ENCODE assay signal across 13 cellular contexts in the genomic region with DNA sequence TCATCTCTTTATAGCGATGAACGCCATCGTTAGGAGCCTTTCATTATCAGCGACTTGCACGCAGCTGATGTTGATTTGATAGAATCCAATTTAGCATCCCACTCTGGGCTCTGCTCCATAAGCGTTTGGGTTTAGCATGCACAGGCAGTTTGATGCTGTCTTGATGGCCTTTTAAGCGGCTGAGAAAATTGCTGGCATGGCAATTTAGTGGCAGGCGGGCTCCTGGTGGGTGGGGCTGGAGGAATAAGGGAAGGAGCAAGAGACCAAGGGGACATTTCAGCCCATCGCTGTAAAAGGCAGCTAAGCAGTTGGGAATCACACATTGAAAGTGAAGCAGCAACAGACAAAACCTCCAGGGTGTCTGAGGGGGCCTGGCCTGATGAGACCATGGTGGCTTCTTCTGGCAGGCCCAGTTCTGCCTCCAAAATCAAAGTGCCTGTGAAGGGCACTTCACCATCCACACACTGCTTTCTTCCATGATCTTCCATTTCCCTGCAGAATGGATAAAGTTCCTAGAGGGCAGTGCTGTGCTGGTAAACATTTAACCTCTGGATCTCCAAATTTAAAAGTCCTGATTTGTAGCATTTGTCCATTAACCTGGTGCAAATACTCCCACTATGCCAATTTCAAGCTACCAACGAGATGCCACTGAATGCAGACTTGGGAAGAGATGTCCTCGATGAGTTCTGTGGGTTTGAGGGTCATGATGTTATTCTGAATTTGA.
"Had no signal": no experiment of that assay in that cellular context is flagged by ENCODE, and none has a peak within 500 bp of the region (broad histone marks: within the 10 kb centered on the region; RNA-seq: fewer than 3 reads in every experiment).

No MANE protein-coding gene starts in this region.

- H3K4me1 ChIP-seq: breast epithelium, stomach had no signal

- DNase-seq: activated CD4-positive, alpha-beta T cell treated with anti-CD3 and anti-CD28 coated beads for 1 hour; activated CD4-positive, alpha-beta T cell treated with anti-CD3 and anti-CD28 coated beads, Interleukin-2, amount 50 U/mL, for 48 hours; activated effector memory CD4-positive, alpha-beta T cell treated with anti-CD3 and anti-CD28 coated beads, Interleukin-2, amount 50 U/mL, for 16 hours; activated T-cell treated with anti-CD3 and anti-CD28 coated beads, Interleukin-2, amount 50 U/mL, for 4 hours; hippocampal formation; retina; stimulated activated CD4-positive, alpha-beta T cell treated with anti-CD3 and anti-CD28 coated beads, Interleukin-15, amount 100 ng/mL, for 24 hours; stimulated activated CD4-positive, alpha-beta T cell treated with anti-CD3 and anti-CD28 coated beads, Interleukin-4, amount 100 ng/mL, for 4 hours; stomach; T-helper 9 cell had no signal

- H3K9me3 ChIP-seq: stomach, thoracic aorta had no signal

- H3K27ac ChIP-seq: breast epithelium, stomach, thoracic aorta had no signal

- H3K4me3 ChIP-seq: breast epithelium, stomach, thoracic aorta had no signal

- H3K36me3 ChIP-seq: breast epithelium, stomach, thoracic aorta had no signal

- ATAC-seq: activated T-cell treated with anti-CD3 and anti-CD28 coated beads, Interleukin-2, amount 50 U/mL, for 4 hours had no signal

- H3K27me3 ChIP-seq: breast epithelium had no signal

- H3K27ac Mint-ChIP-seq: activated naive CD8-positive, alpha-beta T cell had no signal

- H3K4me3 Mint-ChIP-seq: activated naive CD8-positive, alpha-beta T cell; activated T-cell treated with anti-CD3 and anti-CD28 coated beads, Interleukin-2, amount 50 U/mL, for 4 hours had no signal

- H3K9me3 Mint-ChIP-seq: activated T-cell treated with anti-CD3 and anti-CD28 coated beads, Interleukin-2, amount 50 U/mL, for 4 hours had no signal

- H3K27me3 Mint-ChIP-seq: activated naive CD8-positive, alpha-beta T cell had no signal

- H3K36me3 Mint-ChIP-seq: activated naive CD8-positive, alpha-beta T cell had no signal
